ENCODE assay signal across 8 cellular contexts in genomic region chr11:41201156-41201555, GRCh38.
DNase-seq lines count a peak whose midpoint lies in the region; ATAC-seq and TF ChIP-seq lines count a peak whose summit lies in the region.

No MANE protein-coding gene starts in this region.

- no peaks in the 10 kb centered on the region for H3K36me3 Mint-ChIP-seq in nephron (ENCODE audit: low read depth)

- no peak overlapping the region for H3K4me3 Mint-ChIP-seq in nephron

- peak; percentile 53 for TF ChIP-seq CTCF in GM13977 (IDR thresholded peaks at IDR 0.05; ENCODE audit: extremely low read depth, insufficient read depth, missing control alignments)
- TF ChIP-seq CTCF in astrocyte of the spinal cord (IDR thresholded peaks at IDR 0.05; ENCODE audit: low read depth, low read length), result peak; percentile 40
- TF ChIP-seq CTCF in nephron (IDR thresholded peaks at IDR 0.05; ENCODE audit: unreplicated experiment in 3 of 3), result peak; percentile 38 to 70 (median 60)

- no peak for ATAC-seq in HG02938 (IDR thresholded peaks at IDR 0.05; ENCODE audit: unreplicated experiment)

- in situ Hi-C loops in GM13977 (cut with MboI; ENCODE audit: low pct_unique_long_range_greater_than_20kb, low sequenced_read_pairs, unreplicated experiment), result no loop called here
- in situ Hi-C loops in astrocyte of the spinal cord (cut with HindIII; ENCODE audit: low sequenced_read_pairs), result no loop called here

- DNase-seq in AG08396 (ENCODE audit: low spot score) (peak; percentile 2), GM13977 (ENCODE audit: low spot score) (peak; percentile 16), NCI-H1092 (lab: John Stamatoyannopoulos, UW) (peak; percentile 32), astrocyte of the spinal cord (ENCODE audit: low read depth, low spot score) (peak; percentile 30), foreskin melanocyte (no peak)
- DNase-seq in stimulated activated naive CD4-positive, alpha-beta T cell treated with Interleukin-2 at 50 U/mL for 16 hours (lab: John Stamatoyannopoulos, UW), result no peak

- peaks cover 13% of the 10 kb centered on the region for H3K4me1 Mint-ChIP-seq in nephron

- no peaks in the 10 kb centered on the region for H3K27me3 Mint-ChIP-seq in nephron (ENCODE audit: low read depth)

- peaks cover 5% of the 10 kb centered on the region for H3K9me3 Mint-ChIP-seq in nephron

- peak overlapping the region in 2 of 3 experiments; percentile 29 to 39 for H3K27ac Mint-ChIP-seq in nephron

- no peak overlapping the region for H3K4me3 ChIP-seq in astrocyte of the spinal cord (ENCODE audit: low read depth, low read length)

Comparison
In these comparisons a context has a peak if more than half of its experiments do, and no peak if none do; other contexts are left out.
1. DNase-seq: peak in AG08396 (single experiment), GM13977 (single experiment), NCI-H1092 (single experiment) and astrocyte of the spinal cord (single experiment); none in foreskin melanocyte (single experiment) and stimulated activated naive CD4-positive, alpha-beta T cell treated with Interleukin-2 at 50 U/mL for 16 hours (single experiment).
2. Peak in every context shown above with its lines, with median percentiles within 50 percentile points of each other: CTCF ChIP-seq.